ENCODE assay signal across 19 cellular contexts in genomic region chr14:53978194-53978593, GRCh38. TPM values are rescaled to one million over a fixed set of nuclear protein-coding genes. Genes with fewer than 3 reads are reported as not detected.
"Had no signal": no experiment of that assay in that cellular context is flagged by ENCODE, and none has a peak within 500 bp of the region (broad histone marks: within the 10 kb centered on the region; RNA-seq: fewer than 3 reads in every experiment).

No MANE protein-coding gene starts in this region.

- H3K36me3 Mint-ChIP-seq: naive thymus-derived CD4-positive, alpha-beta T cell; stimulated activated effector memory CD8-positive, alpha-beta T cell treated with anti-CD3 and anti-CD28 coated beads, Interleukin-12 subunit alpha, Interleukin-12 subunit beta, amount 100 ng/mL, for 72 hours had no signal

- H3K9me3 ChIP-seq: heart left ventricle, ovary, suprapubic skin, thyroid gland, upper lobe of left lung, uterus had no signal

- H3K4me1 ChIP-seq: thyroid gland, upper lobe of left lung, uterus had no signal

- FAIRE-seq: endometrium, frontal cortex had no signal

- H3K4me3 Mint-ChIP-seq: naive thymus-derived CD4-positive, alpha-beta T cell; stimulated activated effector memory CD8-positive, alpha-beta T cell treated with anti-CD3 and anti-CD28 coated beads, Interleukin-12 subunit alpha, Interleukin-12 subunit beta, amount 100 ng/mL, for 72 hours had no signal

- H3K27ac ChIP-seq: thyroid gland, upper lobe of left lung, uterus had no signal

- ATAC-seq: esophagus mucosa; naive thymus-derived CD4-positive, alpha-beta T cell; stimulated activated effector memory CD8-positive, alpha-beta T cell treated with anti-CD3 and anti-CD28 coated beads, Interleukin-12 subunit alpha, Interleukin-12 subunit beta, amount 100 ng/mL, for 72 hours; stimulated activated naive CD8-positive, alpha-beta T cell treated with anti-CD3 and anti-CD28 coated beads, Interleukin-15, Interleukin-2, amounts not matched to agents 100 U/mL and 50 U/mL, for 24 hours had no signal

- DNase-seq: effector memory CD4-positive, alpha-beta T cell; heart left ventricle; hypothalamus; islet precursor cell; naive thymus-derived CD4-positive, alpha-beta T cell; ovary; right cardiac atrium; stimulated activated CD4-positive, alpha-beta T cell treated with anti-CD3 and anti-CD28 coated beads, Interleukin-4, amount 100 ng/mL, for 1 hour; stimulated activated CD8-positive, alpha-beta memory T cell treated with anti-CD3 and anti-CD28 coated beads, Interleukin-4, amount 100 ng/mL, for 48 hours; stimulated activated naive CD8-positive, alpha-beta T cell treated with anti-CD3 and anti-CD28 coated beads, Interleukin-15, Interleukin-2, amounts not matched to agents 100 U/mL and 50 U/mL, for 24 hours; thyroid gland; upper lobe of left lung; uterus had no signal

- H3K4me3 ChIP-seq: heart left ventricle, ovary, suprapubic skin, thyroid gland, upper lobe of left lung, uterus had no signal

- H3K27ac Mint-ChIP-seq: naive thymus-derived CD4-positive, alpha-beta T cell; stimulated activated effector memory CD8-positive, alpha-beta T cell treated with anti-CD3 and anti-CD28 coated beads, Interleukin-12 subunit alpha, Interleukin-12 subunit beta, amount 100 ng/mL, for 72 hours had no signal

- H3K27me3 ChIP-seq: heart left ventricle, ovary, suprapubic skin, thyroid gland, upper lobe of left lung, uterus had no signal

- H3K9me3 Mint-ChIP-seq: stimulated activated effector memory CD8-positive, alpha-beta T cell treated with anti-CD3 and anti-CD28 coated beads, Interleukin-12 subunit alpha, Interleukin-12 subunit beta, amount 100 ng/mL, for 72 hours had no signal

- H3K4me1 Mint-ChIP-seq: naive thymus-derived CD4-positive, alpha-beta T cell; stimulated activated effector memory CD8-positive, alpha-beta T cell treated with anti-CD3 and anti-CD28 coated beads, Interleukin-12 subunit alpha, Interleukin-12 subunit beta, amount 100 ng/mL, for 72 hours had no signal

- H3K36me3 ChIP-seq: heart left ventricle, ovary, suprapubic skin, thyroid gland, upper lobe of left lung, uterus had no signal

RNA-seq across cellular contexts. Expression of gene BMP4, which starts 21.6 kb away (rescaled TPM):
- total RNA-seq: mononuclear cell had no signal
